ENCODE assay signal across 1 cellular context in genomic region chr7:135386181-135386580, GRCh38.
TF ChIP-seq lines count a peak whose summit lies in the region.

No MANE protein-coding gene starts in this region.

TF ChIP-seq in SK-N-SH treated with all-trans-retinoic acid at 6 μM for 48 hours, 23 proteins besides CTCF, POLR2A, EP300 and RAD21 (continued from another document):
- TF ChIP-seq OSR1 (CRISPR knock-in tag; IDR thresholded peaks at IDR 0.05) (no peak), ARNTL (CRISPR knock-in tag; IDR thresholded peaks at IDR 0.05; ENCODE audit: borderline replicate concordance, low read depth) (no peak), RARB (CRISPR knock-in tag; IDR thresholded peaks at IDR 0.05) (no peak), CSRNP3 (CRISPR knock-in tag; IDR thresholded peaks at IDR 0.05) (no peak), ZFP3 (CRISPR knock-in tag; IDR thresholded peaks at IDR 0.05) (no peak), POU6F1 (CRISPR knock-in tag; IDR thresholded peaks at IDR 0.05; ENCODE audit: borderline replicate concordance, low read depth) (no peak), ZNF8 (CRISPR knock-in tag; IDR thresholded peaks at IDR 0.05) (no peak)
